ENCODE assay signal across 12 cellular contexts in genomic region chr2:85288244-85288725, GRCh38. TPM values are rescaled to one million over a fixed set of nuclear protein-coding genes. Genes with fewer than 3 reads are reported as not detected.
DNase-seq lines count a peak whose midpoint lies in the region; ATAC-seq and TF ChIP-seq lines count a peak whose summit lies in the region.
"Had no signal": no experiment of that assay in that cellular context is flagged by ENCODE, and none has a peak within 500 bp of the region (broad histone marks: within the 10 kb centered on the region; RNA-seq: fewer than 3 reads in every experiment).

No MANE protein-coding gene starts in this region.

- no peak for ATAC-seq in stimulated activated effector memory CD8-positive, alpha-beta T cell treated with anti-CD3 and anti-CD28 coated beads, Interleukin-12 subunit alpha, Interleukin-12 subunit beta, amount 100 ng/mL, for 72 hours
- ATAC-seq in naive thymus-derived CD8-positive, alpha-beta T cell: no peak

- POLR2A ChIA-PET in AG04450 (lab: Yijun Ruan, JAX): no interaction called here
- POLR2A ChIA-PET in naive thymus-derived CD8-positive, alpha-beta T cell (lab: Charles Lee): no interaction called here

- H3K27me3 ChIP-seq in AG04450 (ENCODE audit: control insufficient read depth, insufficient read depth, low read length) (no peaks in the 10 kb centered on the region), brain microvascular endothelial cell (replicated peaks) (no peaks in the 10 kb centered on the region)
- H3K27me3 ChIP-seq: BLaER1 treated with 17β-estradiol and CSF1 and Interleukin-3, amounts not matched to agents 10 nM and 100 nM had no signal

- DNase-seq in AG04450 (ENCODE audit: low read depth, low spot score) (no peak), HT1080 (ENCODE audit: low read depth) (peak; percentile 82), brain microvascular endothelial cell (peak; percentile 38), substantia nigra (lab: John Stamatoyannopoulos, UW) (no peak), NCI-H1105 (lab: John Stamatoyannopoulos, UW) (no peak)
- DNase-seq in stimulated activated effector memory CD8-positive, alpha-beta T cell treated with anti-CD3 and anti-CD28 coated beads, Interleukin-12 subunit alpha, Interleukin-12 subunit beta, amount 100 ng/mL, for 72 hours (ENCODE audit: low spot score in 2 of 2): no peak
- no peak for DNase-seq in naive thymus-derived CD8-positive, alpha-beta T cell
- DNase-seq: activated CD4-positive, CD25-positive, alpha-beta regulatory T cell; NCI-H2029 treated with DMSO at 0.1 percent for 48 hours had no signal

- WGBS in mesodermal cell (ENCODE audit: insufficient coverage in 2 of 2), 2 experiments: 67 to 68% methylated on average over 8 to 10 of the region's 10 CpGs

- TF ChIP-seq CTCF in AG04450 (IDR thresholded peaks at IDR 0.05; ENCODE audit: low read depth, low read length) (no peak), brain microvascular endothelial cell (IDR thresholded peaks at IDR 0.05; ENCODE audit: low read depth, low read length, missing control alignments) (no peak)

- H3K27ac Mint-ChIP-seq in stimulated activated effector memory CD8-positive, alpha-beta T cell treated with anti-CD3 and anti-CD28 coated beads, Interleukin-12 subunit alpha, Interleukin-12 subunit beta, amount 100 ng/mL, for 72 hours: no peak overlapping the region
- no peak overlapping the region for H3K27ac Mint-ChIP-seq in naive thymus-derived CD8-positive, alpha-beta T cell

- peaks cover 11% of the 10 kb centered on the region for H3K4me1 ChIP-seq in mesodermal cell (ENCODE audit: control insufficient read depth, insufficient read depth, low read length, poor library complexity, severe bottlenecking)

- no peaks in the 10 kb centered on the region for H3K27me3 Mint-ChIP-seq in naive thymus-derived CD8-positive, alpha-beta T cell

- H3K27ac ChIP-seq in AG04450 (ENCODE audit: low read depth, low read length) (peak overlapping the region; percentile 47), brain microvascular endothelial cell (no peak overlapping the region), mesodermal cell (ENCODE audit: low read depth, low read length, severe bottlenecking) (peak overlapping the region; percentile 41), substantia nigra (ENCODE audit: low read depth, low read length, poor library complexity, severe bottlenecking) (no peak overlapping the region)
- H3K27ac ChIP-seq: BLaER1 treated with 17β-estradiol and CSF1 and Interleukin-3, amounts not matched to agents 10 nM and 100 nM; coronary artery had no signal

- no peak overlapping the region for H3K4me3 Mint-ChIP-seq in stimulated activated effector memory CD8-positive, alpha-beta T cell treated with anti-CD3 and anti-CD28 coated beads, Interleukin-12 subunit alpha, Interleukin-12 subunit beta, amount 100 ng/mL, for 72 hours
- no peak overlapping the region for H3K4me3 Mint-ChIP-seq in naive thymus-derived CD8-positive, alpha-beta T cell

- H3K36me3 Mint-ChIP-seq in stimulated activated effector memory CD8-positive, alpha-beta T cell treated with anti-CD3 and anti-CD28 coated beads, Interleukin-12 subunit alpha, Interleukin-12 subunit beta, amount 100 ng/mL, for 72 hours: no peaks in the 10 kb centered on the region
- no peaks in the 10 kb centered on the region for H3K36me3 Mint-ChIP-seq in naive thymus-derived CD8-positive, alpha-beta T cell

- no peaks in the 10 kb centered on the region for H3K9me3 Mint-ChIP-seq in stimulated activated effector memory CD8-positive, alpha-beta T cell treated with anti-CD3 and anti-CD28 coated beads, Interleukin-12 subunit alpha, Interleukin-12 subunit beta, amount 100 ng/mL, for 72 hours
- H3K9me3 Mint-ChIP-seq in naive thymus-derived CD8-positive, alpha-beta T cell: no peaks in the 10 kb centered on the region

- CTCF ChIA-PET in AG04450 (lab: Charles Lee): interaction anchor here (1.1 to 7.4 kb wide), 4 partner anchors 11 to 222 kb away, joined by 5 to 108 read pairs (median 54); partner anchors contain the start of gene TCF7L1

- peaks cover 20% of the 10 kb centered on the region for H3K4me1 Mint-ChIP-seq in stimulated activated effector memory CD8-positive, alpha-beta T cell treated with anti-CD3 and anti-CD28 coated beads, Interleukin-12 subunit alpha, Interleukin-12 subunit beta, amount 100 ng/mL, for 72 hours
- peaks cover 10 to 28% (median 24%) of the 10 kb centered on the region in 4 donors for H3K4me1 Mint-ChIP-seq in naive thymus-derived CD8-positive, alpha-beta T cell

- H3K36me3 ChIP-seq in brain microvascular endothelial cell (replicated peaks) (no peaks in the 10 kb centered on the region), mesodermal cell (ENCODE audit: control insufficient read depth, insufficient read depth, low read length) (peaks cover 46% of the 10 kb centered on the region)
- H3K36me3 ChIP-seq: BLaER1 treated with 17β-estradiol and CSF1 and Interleukin-3, amounts not matched to agents 10 nM and 100 nM had no signal

- H3K4me3 ChIP-seq in AG04450 (ENCODE audit: low read depth, low read length) (no peak overlapping the region), brain microvascular endothelial cell (ENCODE audit: low read depth, low read length) (no peak overlapping the region), mesodermal cell (ENCODE audit: extremely low read depth, insufficient read depth, low read length, poor library complexity, severe bottlenecking) (no peak overlapping the region)
- H3K4me3 ChIP-seq: BLaER1 treated with 17β-estradiol and CSF1 and Interleukin-3, amounts not matched to agents 10 nM and 100 nM; coronary artery had no signal

- in situ Hi-C loops in brain microvascular endothelial cell (cut with HindIII; ENCODE audit: low pct_ligation_motif_present, low sequenced_read_pairs): no loop called here

- no peaks in the 10 kb centered on the region for H3K9me3 ChIP-seq in AG04450 (ENCODE audit: control insufficient read depth, insufficient read depth, low read length)
- H3K9me3 ChIP-seq in mesodermal cell (ENCODE audit: control insufficient read depth, low read length): no peaks in the 10 kb centered on the region
- H3K9me3 ChIP-seq: BLaER1 treated with 17β-estradiol and CSF1 and Interleukin-3, amounts not matched to agents 10 nM and 100 nM had no signal

RNA-seq across cellular contexts. Expression of gene TGOLN2, which starts 39.5 kb away (rescaled TPM):
- polyA plus RNA-seq in AG04450 (2011; rRNA removed): 121 and 155 TPM in 2 replicates
- 69.4 and 78.0 TPM in 2 replicates for polyA minus RNA-seq in AG04450 (2011; rRNA and poly(A)+ RNA removed)
- 64.2 and 73.7 TPM in 2 replicates for total RNA-seq in HT1080 (2014; rRNA removed; shearing (Covaris generic))
- polyA plus RNA-seq in HT1080 (2015; cell fraction: cytosol; rRNA removed): 89.3 and 117 TPM in 2 replicates
- 156 and 162 TPM in 2 replicates for polyA plus RNA-seq in HT1080 (2015; cell fraction: nucleus; rRNA removed)
- 53.5 TPM for polyA plus RNA-seq in mesodermal cell (2013, experiment 1 of 2)
- 46.8 TPM for polyA plus RNA-seq in mesodermal cell (2013, experiment 2 of 2)
- total RNA-seq in naive thymus-derived CD8-positive, alpha-beta T cell: 100 to 1,000 TPM; 215 to 227 TPM
- 10 to 100 TPM; 55.6 to 80.0 (median 65.1) TPM for polyA plus RNA-seq in naive thymus-derived CD8-positive, alpha-beta T cell

Comparison
In these comparisons a context has a peak if more than half of its experiments do, and no peak if none do; other contexts are left out.
1. DNase-seq: peak in HT1080 (single experiment) and brain microvascular endothelial cell (single experiment); none in AG04450 (single experiment), stimulated activated effector memory CD8-positive, alpha-beta T cell treated with anti-CD3 and anti-CD28 coated beads, Interleukin-12 subunit alpha, Interleukin-12 subunit beta, amount 100 ng/mL, for 72 hours (0 of 2), substantia nigra (0 of 49), NCI-H1105 (single experiment) and naive thymus-derived CD8-positive, alpha-beta T cell (0 of 10).
2. H3K27ac ChIP-seq: peak in AG04450 (single experiment) and mesodermal cell (single experiment); none in brain microvascular endothelial cell (single experiment) and substantia nigra (single experiment).